ENCODE assay signal across 1 cellular context in the genomic region with DNA sequence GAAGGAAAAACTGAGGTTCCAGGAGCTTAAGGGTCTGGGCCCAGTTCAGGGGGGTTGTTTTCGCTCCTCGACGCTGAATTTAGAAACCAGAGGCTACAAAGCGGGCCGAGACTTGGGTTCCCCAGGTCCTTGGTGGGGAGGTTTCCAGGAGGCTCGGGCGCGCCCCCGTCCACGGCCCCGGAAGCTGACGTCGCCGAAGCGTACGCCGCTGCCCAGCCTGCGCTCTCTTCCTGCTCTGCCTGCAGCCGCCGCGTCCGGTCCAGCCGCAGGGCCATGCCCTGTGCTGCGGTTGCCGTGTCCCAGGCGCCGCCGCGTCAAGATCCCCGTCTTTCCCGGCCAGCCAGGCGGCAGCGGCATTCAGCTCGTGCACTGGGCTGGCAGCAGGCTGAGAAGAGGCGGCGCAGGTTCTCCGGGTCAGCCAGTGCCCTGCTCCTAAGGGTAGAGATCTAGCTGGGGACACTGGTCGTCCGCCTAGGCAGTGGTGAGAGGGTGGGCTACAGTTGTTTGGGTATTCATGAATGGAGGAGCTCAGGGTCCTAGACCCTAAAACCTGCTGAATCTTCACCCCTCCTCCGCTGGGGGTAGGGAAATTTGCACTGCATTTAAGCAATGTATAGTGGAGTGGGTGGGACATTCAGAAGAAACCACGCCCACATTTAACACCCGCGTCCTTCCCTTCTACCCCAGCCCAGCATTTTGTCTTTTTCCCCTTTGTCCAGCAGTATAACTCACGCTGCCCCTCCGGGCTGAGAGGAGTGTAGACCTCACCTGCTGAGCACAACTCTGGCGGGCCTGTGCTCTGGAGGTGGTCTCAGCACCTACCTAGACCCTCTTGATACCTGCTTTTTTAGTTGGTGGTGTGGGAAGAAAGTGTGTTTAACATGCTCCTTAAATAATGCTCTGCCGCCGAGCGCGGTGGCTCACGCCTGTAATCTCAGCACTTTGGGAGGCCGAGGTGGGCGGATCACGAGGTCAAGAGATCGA.
A peak's percentile ranks its signal among the peaks of the same experiment; 100 is the strongest.
TF ChIP-seq lines count a peak whose summit lies in the region.

No MANE protein-coding gene starts in this region.

TF ChIP-seq in HepG2, 621 proteins besides CTCF, POLR2A, EP300 and RAD21 (continued from another document and continues in another):
- TF ChIP-seq ZNF577 (CRISPR knock-in tag; IDR thresholded peaks at IDR 0.05; ENCODE audit: borderline replicate concordance, low read depth) = no peak
- TF ChIP-seq MZF1 (CRISPR knock-in tag; IDR thresholded peaks at IDR 0.05; ENCODE audit: borderline replicate concordance) = no peak; the same call in none of the 2 replicates
- TF ChIP-seq, protein P1, sequence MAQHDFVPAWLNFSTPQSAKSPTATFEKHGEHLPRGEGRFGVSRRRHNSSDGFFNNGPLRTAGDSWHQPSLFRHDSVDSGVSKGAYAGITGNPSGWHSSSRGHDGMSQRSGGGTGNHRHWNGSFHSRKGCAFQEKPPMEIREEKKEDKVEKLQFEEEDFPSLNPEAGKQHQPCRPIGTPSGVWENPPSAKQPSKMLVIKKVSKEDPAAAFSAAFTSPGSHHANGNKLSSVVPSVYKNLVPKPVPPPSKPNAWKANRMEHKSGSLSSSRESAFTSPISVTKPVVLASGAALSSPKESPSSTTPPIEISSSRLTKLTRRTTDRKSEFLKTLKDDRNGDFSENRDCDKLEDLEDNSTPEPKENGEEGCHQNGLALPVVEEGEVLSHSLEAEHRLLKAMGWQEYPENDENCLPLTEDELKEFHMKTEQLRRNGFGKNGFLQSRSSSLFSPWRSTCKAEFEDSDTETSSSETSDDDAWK (CRISPR knock-in tag; IDR thresholded peaks at IDR 0.05) = no peak
- TF ChIP-seq CHD2 (IDR thresholded peaks at IDR 0.05; ENCODE audit: low read depth, low read length) = no peak
- TF ChIP-seq HNRNPK (IDR thresholded peaks at IDR 0.05; ENCODE audit: low read depth, low read length, poor library complexity, severe bottlenecking) = peak; percentile 28
- TF ChIP-seq ZNF619 (CRISPR knock-in tag; IDR thresholded peaks at IDR 0.05) = no peak
- TF ChIP-seq ZMYM2 (CRISPR knock-in tag; IDR thresholded peaks at IDR 0.05) = no peak
- TF ChIP-seq, protein P2, sequence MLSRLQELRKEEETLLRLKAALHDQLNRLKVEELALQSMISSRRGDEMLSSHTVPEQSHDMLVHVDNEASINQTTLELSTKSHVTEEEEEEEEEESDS (CRISPR knock-in tag; IDR thresholded peaks at IDR 0.05; ENCODE audit: borderline replicate concordance) = no peak
- TF ChIP-seq, protein P3, sequence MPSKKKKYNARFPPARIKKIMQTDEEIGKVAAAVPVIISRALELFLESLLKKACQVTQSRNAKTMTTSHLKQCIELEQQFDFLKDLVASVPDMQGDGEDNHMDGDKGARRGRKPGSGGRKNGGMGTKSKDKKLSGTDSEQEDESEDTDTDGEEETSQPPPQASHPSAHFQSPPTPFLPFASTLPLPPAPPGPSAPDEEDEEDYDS (CRISPR knock-in tag; IDR thresholded peaks at IDR 0.05) = peak; percentile 75
- TF ChIP-seq, protein P4, sequence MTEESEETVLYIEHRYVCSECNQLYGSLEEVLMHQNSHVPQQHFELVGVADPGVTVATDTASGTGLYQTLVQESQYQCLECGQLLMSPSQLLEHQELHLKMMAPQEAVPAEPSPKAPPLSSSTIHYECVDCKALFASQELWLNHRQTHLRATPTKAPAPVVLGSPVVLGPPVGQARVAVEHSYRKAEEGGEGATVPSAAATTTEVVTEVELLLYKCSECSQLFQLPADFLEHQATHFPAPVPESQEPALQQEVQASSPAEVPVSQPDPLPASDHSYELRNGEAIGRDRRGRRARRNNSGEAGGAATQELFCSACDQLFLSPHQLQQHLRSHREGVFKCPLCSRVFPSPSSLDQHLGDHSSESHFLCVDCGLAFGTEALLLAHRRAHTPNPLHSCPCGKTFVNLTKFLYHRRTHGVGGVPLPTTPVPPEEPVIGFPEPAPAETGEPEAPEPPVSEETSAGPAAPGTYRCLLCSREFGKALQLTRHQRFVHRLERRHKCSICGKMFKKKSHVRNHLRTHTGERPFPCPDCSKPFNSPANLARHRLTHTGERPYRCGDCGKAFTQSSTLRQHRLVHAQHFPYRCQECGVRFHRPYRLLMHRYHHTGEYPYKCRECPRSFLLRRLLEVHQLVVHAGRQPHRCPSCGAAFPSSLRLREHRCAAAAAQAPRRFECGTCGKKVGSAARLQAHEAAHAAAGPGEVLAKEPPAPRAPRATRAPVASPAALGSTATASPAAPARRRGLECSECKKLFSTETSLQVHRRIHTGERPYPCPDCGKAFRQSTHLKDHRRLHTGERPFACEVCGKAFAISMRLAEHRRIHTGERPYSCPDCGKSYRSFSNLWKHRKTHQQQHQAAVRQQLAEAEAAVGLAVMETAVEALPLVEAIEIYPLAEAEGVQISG (CRISPR knock-in tag; IDR thresholded peaks at IDR 0.05) = peak; percentile 81
- no peak for TF ChIP-seq MLLT10 (CRISPR knock-in tag; IDR thresholded peaks at IDR 0.05)
- TF ChIP-seq, protein P5, sequence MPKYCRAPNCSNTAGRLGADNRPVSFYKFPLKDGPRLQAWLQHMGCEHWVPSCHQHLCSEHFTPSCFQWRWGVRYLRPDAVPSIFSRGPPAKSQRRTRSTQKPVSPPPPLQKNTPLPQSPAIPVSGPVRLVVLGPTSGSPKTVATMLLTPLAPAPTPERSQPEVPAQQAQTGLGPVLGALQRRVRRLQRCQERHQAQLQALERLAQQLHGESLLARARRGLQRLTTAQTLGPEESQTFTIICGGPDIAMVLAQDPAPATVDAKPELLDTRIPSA (CRISPR knock-in tag; IDR thresholded peaks at IDR 0.05; ENCODE audit: borderline replicate concordance) = no peak; the same call in 1 of the 2 replicates
- TF ChIP-seq, protein P6, sequence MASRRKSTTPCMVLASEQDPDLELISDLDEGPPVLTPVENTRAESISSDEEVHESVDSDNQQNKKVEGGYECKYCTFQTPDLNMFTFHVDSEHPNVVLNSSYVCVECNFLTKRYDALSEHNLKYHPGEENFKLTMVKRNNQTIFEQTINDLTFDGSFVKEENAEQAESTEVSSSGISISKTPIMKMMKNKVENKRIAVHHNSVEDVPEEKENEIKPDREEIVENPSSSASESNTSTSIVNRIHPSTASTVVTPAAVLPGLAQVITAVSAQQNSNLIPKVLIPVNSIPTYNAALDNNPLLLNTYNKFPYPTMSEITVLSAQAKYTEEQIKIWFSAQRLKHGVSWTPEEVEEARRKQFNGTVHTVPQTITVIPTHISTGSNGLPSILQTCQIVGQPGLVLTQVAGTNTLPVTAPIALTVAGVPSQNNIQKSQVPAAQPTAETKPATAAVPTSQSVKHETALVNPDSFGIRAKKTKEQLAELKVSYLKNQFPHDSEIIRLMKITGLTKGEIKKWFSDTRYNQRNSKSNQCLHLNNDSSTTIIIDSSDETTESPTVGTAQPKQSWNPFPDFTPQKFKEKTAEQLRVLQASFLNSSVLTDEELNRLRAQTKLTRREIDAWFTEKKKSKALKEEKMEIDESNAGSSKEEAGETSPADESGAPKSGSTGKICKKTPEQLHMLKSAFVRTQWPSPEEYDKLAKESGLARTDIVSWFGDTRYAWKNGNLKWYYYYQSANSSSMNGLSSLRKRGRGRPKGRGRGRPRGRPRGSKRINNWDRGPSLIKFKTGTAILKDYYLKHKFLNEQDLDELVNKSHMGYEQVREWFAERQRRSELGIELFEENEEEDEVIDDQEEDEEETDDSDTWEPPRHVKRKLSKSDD (CRISPR knock-in tag; IDR thresholded peaks at IDR 0.05; ENCODE audit: low read depth) = 0 out of 2 replicates have a peak, but pooled peaks have one; percentile 76
- TF ChIP-seq, protein P7, sequence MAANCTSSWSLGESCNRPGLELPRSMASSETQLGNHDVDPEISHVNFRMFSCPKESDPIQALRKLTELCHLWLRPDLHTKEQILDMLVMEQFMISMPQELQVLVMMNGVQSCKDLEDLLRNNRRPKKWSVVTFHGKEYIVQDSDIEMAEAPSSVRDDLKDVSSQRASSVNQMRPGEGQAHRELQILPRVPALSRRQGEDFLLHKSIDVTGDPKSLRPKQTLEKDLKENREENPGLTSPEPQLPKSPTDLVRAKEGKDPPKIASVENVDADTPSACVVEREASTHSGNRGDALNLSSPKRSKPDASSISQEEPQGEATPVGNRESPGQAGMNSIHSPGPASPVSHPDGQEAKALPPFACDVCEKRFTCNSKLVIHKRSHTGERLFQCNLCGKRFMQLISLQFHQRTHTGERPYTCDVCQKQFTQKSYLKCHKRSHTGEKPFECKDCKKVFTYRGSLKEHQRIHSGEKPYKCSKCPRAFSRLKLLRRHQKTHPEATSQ (CRISPR knock-in tag; IDR thresholded peaks at IDR 0.05; ENCODE audit: borderline replicate concordance) = 0 out of 2 replicates have a peak, but pooled peaks have one; percentile 69
- peak; percentile 34; the same call in 1 of the 2 replicates for TF ChIP-seq ZNF383 (CRISPR knock-in tag; IDR thresholded peaks at IDR 0.05; ENCODE audit: borderline replicate concordance)
- TF ChIP-seq LCORL (IDR thresholded peaks at IDR 0.05) = no peak
- TF ChIP-seq LCORL (CRISPR knock-in tag; IDR thresholded peaks at IDR 0.05) = peak; percentile 87
- TF ChIP-seq SMARCC2 (IDR thresholded peaks at IDR 0.05) = no peak
- no peak for TF ChIP-seq ZNF644 (CRISPR knock-in tag; IDR thresholded peaks at IDR 0.05; ENCODE audit: low read depth)
- peak; percentile 69; the same call in 1 of the 2 replicates for TF ChIP-seq MTA3 (CRISPR knock-in tag; IDR thresholded peaks at IDR 0.05)
- peak; percentile 89; the same call in 1 of the 2 replicates for TF ChIP-seq KDM3A (CRISPR knock-in tag; IDR thresholded peaks at IDR 0.05; ENCODE audit: low read depth)
- TF ChIP-seq REPIN1 (CRISPR knock-in tag; IDR thresholded peaks at IDR 0.05; ENCODE audit: borderline replicate concordance, low read depth) = no peak
- peak; percentile 50; the same call in 1 of the 2 replicates for TF ChIP-seq ZNF33B (CRISPR knock-in tag; IDR thresholded peaks at IDR 0.05)
- TF ChIP-seq ADNP (CRISPR knock-in tag; IDR thresholded peaks at IDR 0.05) = peak; percentile 16; the same call in 1 of the 2 replicates
- TF ChIP-seq ZC3H4 (CRISPR knock-in tag; IDR thresholded peaks at IDR 0.05; ENCODE audit: borderline replicate concordance) = no peak
- TF ChIP-seq SMYD3 (CRISPR knock-in tag; IDR thresholded peaks at IDR 0.05) = 0 out of 2 replicates have a peak, but pooled peaks have one; percentile 31
- peak; percentile 31 for TF ChIP-seq ZNF224 (CRISPR knock-in tag; IDR thresholded peaks at IDR 0.05)
- peak; percentile 84 for TF ChIP-seq ZNF558 (CRISPR knock-in tag; IDR thresholded peaks at IDR 0.05; ENCODE audit: borderline replicate concordance)
- TF ChIP-seq ZNF589 (CRISPR knock-in tag; conservative IDR thresholded peaks at IDR 0.05) = 0 out of 2 replicates have a peak, but pooled peaks have one; percentile 65
- TF ChIP-seq, protein P8, sequence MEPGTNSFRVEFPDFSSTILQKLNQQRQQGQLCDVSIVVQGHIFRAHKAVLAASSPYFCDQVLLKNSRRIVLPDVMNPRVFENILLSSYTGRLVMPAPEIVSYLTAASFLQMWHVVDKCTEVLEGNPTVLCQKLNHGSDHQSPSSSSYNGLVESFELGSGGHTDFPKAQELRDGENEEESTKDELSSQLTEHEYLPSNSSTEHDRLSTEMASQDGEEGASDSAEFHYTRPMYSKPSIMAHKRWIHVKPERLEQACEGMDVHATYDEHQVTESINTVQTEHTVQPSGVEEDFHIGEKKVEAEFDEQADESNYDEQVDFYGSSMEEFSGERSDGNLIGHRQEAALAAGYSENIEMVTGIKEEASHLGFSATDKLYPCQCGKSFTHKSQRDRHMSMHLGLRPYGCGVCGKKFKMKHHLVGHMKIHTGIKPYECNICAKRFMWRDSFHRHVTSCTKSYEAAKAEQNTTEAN (CRISPR knock-in tag; conservative IDR thresholded peaks at IDR 0.05) = peak; percentile 32; the same call in 1 of the 2 replicates
- TF ChIP-seq, protein P9, sequence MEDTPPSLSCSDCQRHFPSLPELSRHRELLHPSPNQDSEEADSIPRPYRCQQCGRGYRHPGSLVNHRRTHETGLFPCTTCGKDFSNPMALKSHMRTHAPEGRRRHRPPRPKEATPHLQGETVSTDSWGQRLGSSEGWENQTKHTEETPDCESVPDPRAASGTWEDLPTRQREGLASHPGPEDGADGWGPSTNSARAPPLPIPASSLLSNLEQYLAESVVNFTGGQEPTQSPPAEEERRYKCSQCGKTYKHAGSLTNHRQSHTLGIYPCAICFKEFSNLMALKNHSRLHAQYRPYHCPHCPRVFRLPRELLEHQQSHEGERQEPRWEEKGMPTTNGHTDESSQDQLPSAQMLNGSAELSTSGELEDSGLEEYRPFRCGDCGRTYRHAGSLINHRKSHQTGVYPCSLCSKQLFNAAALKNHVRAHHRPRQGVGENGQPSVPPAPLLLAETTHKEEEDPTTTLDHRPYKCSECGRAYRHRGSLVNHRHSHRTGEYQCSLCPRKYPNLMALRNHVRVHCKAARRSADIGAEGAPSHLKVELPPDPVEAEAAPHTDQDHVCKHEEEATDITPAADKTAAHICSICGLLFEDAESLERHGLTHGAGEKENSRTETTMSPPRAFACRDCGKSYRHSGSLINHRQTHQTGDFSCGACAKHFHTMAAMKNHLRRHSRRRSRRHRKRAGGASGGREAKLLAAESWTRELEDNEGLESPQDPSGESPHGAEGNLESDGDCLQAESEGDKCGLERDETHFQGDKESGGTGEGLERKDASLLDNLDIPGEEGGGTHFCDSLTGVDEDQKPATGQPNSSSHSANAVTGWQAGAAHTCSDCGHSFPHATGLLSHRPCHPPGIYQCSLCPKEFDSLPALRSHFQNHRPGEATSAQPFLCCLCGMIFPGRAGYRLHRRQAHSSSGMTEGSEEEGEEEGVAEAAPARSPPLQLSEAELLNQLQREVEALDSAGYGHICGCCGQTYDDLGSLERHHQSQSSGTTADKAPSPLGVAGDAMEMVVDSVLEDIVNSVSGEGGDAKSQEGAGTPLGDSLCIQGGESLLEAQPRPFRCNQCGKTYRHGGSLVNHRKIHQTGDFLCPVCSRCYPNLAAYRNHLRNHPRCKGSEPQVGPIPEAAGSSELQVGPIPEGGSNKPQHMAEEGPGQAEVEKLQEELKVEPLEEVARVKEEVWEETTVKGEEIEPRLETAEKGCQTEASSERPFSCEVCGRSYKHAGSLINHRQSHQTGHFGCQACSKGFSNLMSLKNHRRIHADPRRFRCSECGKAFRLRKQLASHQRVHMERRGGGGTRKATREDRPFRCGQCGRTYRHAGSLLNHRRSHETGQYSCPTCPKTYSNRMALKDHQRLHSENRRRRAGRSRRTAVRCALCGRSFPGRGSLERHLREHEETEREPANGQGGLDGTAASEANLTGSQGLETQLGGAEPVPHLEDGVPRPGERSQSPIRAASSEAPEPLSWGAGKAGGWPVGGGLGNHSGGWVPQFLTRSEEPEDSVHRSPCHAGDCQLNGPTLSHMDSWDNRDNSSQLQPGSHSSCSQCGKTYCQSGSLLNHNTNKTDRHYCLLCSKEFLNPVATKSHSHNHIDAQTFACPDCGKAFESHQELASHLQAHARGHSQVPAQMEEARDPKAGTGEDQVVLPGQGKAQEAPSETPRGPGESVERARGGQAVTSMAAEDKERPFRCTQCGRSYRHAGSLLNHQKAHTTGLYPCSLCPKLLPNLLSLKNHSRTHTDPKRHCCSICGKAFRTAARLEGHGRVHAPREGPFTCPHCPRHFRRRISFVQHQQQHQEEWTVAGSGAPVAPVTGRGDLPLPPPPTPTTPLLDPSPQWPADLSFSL (CRISPR knock-in tag; IDR thresholded peaks at IDR 0.05) = no peak
- TF ChIP-seq, protein P10, sequence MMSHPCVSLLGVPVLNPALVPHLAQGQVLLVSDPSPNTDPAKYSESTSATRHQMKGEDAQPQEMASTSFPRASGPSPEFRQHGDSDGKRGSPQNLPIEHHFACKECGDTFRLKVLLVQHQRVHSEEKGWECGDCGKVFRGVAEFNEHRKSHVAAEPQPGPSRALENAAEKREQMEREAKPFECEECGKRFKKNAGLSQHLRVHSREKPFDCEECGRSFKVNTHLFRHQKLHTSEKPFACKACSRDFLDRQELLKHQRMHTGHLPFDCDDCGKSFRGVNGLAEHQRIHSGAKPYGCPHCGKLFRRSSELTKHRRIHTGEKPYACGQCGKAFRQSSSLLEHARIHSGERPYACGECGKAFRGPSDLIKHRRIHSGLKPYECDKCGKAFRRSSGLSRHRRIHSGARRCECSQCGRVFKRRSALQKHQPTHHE (CRISPR knock-in tag; IDR thresholded peaks at IDR 0.05; ENCODE audit: borderline replicate concordance) = peak; percentile 82; the same call in 1 of the 2 replicates
- peak; percentile 40; the same call in 1 of the 2 replicates for TF ChIP-seq SSRP1 (CRISPR knock-in tag; IDR thresholded peaks at IDR 0.05)
- peak; percentile 96 for TF ChIP-seq ZNF264 (CRISPR knock-in tag; IDR thresholded peaks at IDR 0.05)
